1 cellular context compared by ENCODE assay signal in the genomic region with DNA sequence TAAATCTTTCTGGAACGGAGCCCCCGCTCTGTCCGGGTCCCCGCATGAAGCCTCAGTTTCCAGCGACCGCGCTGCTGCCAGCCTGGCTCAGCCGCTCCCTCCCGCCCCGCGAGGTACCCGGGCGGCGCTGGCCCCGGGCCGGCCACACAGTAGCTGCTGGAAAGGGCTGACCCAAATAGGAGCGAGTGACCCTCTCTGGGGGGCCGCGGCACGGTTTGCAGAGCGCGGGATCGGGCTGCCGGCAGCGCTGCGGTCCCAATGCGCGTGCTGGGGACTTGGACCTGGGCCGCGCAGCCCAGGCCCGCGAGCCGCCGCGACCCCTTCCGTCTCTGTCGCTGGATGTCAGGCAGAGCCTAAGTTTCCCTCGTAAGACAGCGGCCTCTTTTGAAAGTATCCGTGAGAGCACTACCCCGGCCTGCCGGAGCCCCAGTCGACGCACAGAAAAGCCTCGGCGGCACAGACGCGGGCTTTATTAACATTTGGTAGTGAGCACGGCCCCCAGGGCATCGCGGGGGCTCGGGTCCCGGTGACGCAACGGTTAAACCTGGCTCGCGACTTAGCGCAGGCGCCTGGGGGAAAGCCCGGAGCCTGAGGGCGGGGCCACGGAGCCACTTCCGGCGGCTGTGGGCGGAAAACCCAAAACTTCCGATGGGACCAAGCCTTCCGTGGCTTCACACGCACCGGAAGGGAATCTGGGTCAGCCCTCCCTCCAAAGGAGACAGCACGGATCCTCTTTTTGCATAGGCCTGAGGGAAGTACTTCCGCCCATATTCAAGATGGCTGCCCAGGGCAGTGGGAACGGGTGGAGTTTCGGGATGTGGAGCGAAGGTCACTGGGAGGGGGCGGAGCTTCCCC.
A peak's percentile ranks its signal among the peaks of the same experiment; 100 is the strongest.
TF ChIP-seq lines count a peak whose summit lies in the region.

No MANE protein-coding gene starts in this region.

TF ChIP-seq in A549, 52 proteins besides CTCF, POLR2A, EP300 and RAD21 (continued from another document):
- TF ChIP-seq, protein P1, sequence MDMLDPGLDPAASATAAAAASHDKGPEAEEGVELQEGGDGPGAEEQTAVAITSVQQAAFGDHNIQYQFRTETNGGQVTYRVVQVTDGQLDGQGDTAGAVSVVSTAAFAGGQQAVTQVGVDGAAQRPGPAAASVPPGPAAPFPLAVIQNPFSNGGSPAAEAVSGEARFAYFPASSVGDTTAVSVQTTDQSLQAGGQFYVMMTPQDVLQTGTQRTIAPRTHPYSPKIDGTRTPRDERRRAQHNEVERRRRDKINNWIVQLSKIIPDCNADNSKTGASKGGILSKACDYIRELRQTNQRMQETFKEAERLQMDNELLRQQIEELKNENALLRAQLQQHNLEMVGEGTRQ (IDR thresholded peaks at IDR 0.05): no peak
- TF ChIP-seq GATA3 (IDR thresholded peaks at IDR 0.05; ENCODE audit: borderline replicate concordance) (peak; percentile 8), HOXB5 (CRISPR knock-in tag; IDR thresholded peaks at IDR 0.05) (no peak), FOSL2 (IDR thresholded peaks at IDR 0.05) (no peak), FOSL2 (CRISPR knock-in tag; IDR thresholded peaks at IDR 0.05) (peak; percentile 41; the same call in 1 of the 2 replicates), RNF2 (IDR thresholded peaks at IDR 0.05; ENCODE audit: borderline replicate concordance, low read depth) (peak; percentile 84), MAFK (IDR thresholded peaks at IDR 0.05; ENCODE audit: partially characterized antibody) (no peak), CEBPB (IDR thresholded peaks at IDR 0.05) (peak; percentile 75 to 87; a peak in 3 of 4 replicates), SMC3 (IDR thresholded peaks at IDR 0.05) (peak; percentile 4; the same call in 1 of the 3 replicates), JUN (IDR thresholded peaks at IDR 0.05) (peak; percentile 78 to 92), TP53 (CRISPR knock-in tag; IDR thresholded peaks at IDR 0.05) (0 out of 2 replicates have a peak, but pooled peaks have one; percentile 27), CBX8 (IDR thresholded peaks at IDR 0.05) (no peak)
- TF ChIP-seq, protein P2, sequence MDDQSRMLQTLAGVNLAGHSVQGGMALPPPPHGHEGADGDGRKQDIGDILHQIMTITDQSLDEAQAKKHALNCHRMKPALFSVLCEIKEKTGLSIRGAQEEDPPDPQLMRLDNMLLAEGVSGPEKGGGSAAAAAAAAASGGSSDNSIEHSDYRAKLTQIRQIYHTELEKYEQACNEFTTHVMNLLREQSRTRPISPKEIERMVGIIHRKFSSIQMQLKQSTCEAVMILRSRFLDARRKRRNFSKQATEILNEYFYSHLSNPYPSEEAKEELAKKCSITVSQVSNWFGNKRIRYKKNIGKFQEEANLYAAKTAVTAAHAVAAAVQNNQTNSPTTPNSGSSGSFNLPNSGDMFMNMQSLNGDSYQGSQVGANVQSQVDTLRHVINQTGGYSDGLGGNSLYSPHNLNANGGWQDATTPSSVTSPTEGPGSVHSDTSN (IDR thresholded peaks at IDR 0.05): peak; percentile 19
